In the genomic region with DNA sequence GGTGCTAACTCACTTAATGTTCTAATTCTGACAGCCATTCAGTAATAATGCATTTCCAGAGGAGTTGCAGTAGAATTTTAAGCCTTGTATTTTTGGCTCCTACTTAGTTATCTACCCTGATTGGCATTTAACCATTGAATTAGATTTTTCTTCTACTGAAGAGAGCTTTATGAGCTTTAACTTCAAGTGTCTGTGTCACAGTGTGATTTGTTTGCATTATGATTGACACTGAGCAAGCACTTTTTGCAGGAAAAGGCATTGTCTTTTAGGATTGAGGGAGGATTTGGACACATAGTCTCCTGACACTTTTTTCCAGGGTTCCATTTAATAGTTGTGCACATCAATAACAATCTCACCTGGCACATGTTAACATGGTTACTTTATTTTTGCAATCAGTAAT, we compare ENCODE assay signal across 25 cellular contexts. TPM values are rescaled to one million over a fixed set of nuclear protein-coding genes. Genes with fewer than 3 reads are reported as not detected.
"Had no signal": no experiment of that assay in that cellular context is flagged by ENCODE, and none has a peak within 500 bp of the region (broad histone marks: within the 10 kb centered on the region; RNA-seq: fewer than 3 reads in every experiment).

No MANE protein-coding gene starts in this region.

- H3K9me3 Mint-ChIP-seq: stimulated activated effector memory CD8-positive, alpha-beta T cell treated with anti-CD3 and anti-CD28 coated beads, Interleukin-12 subunit alpha, Interleukin-12 subunit beta, amount 100 ng/mL, for 72 hours had no signal

- H3K36me3 ChIP-seq: heart left ventricle, neutrophil, right lobe of liver, tibial artery, upper lobe of left lung, uterus had no signal

- H3K27ac Mint-ChIP-seq: naive thymus-derived CD4-positive, alpha-beta T cell; nephron progenitor cell; stimulated activated effector memory CD8-positive, alpha-beta T cell treated with anti-CD3 and anti-CD28 coated beads, Interleukin-12 subunit alpha, Interleukin-12 subunit beta, amount 100 ng/mL, for 72 hours had no signal

- H3K4me3 ChIP-seq: dorsolateral prefrontal cortex, heart left ventricle, psoas muscle, right lobe of liver, tibial artery, upper lobe of left lung, uterus had no signal

- H3K4me3 Mint-ChIP-seq: naive thymus-derived CD4-positive, alpha-beta T cell; nephron progenitor cell; stimulated activated effector memory CD8-positive, alpha-beta T cell treated with anti-CD3 and anti-CD28 coated beads, Interleukin-12 subunit alpha, Interleukin-12 subunit beta, amount 100 ng/mL, for 72 hours had no signal

- H3K4me1 Mint-ChIP-seq: nephron progenitor cell; stimulated activated effector memory CD8-positive, alpha-beta T cell treated with anti-CD3 and anti-CD28 coated beads, Interleukin-12 subunit alpha, Interleukin-12 subunit beta, amount 100 ng/mL, for 72 hours had no signal

- FAIRE-seq: endometrium, frontal cortex, islet of Langerhans had no signal

- H3K27me3 ChIP-seq: heart left ventricle, neutrophil, right lobe of liver, tibial artery, upper lobe of left lung, uterus had no signal

- DNase-seq: dorsolateral prefrontal cortex; effector memory CD4-positive, alpha-beta T cell; heart left ventricle; hypothalamus; kidney glomerular epithelial cell; mammary epithelial cell; naive thymus-derived CD4-positive, alpha-beta T cell; nephron progenitor cell; psoas muscle; retina; right lobe of liver; stimulated activated CD4-positive, alpha-beta T cell treated with anti-CD3 and anti-CD28 coated beads, Interleukin-4, amount 100 ng/mL, for 1 hour; stimulated activated CD8-positive, alpha-beta memory T cell treated with anti-CD3 and anti-CD28 coated beads, Interleukin-4, amount 100 ng/mL, for 48 hours; stimulated activated naive CD8-positive, alpha-beta T cell treated with anti-CD3 and anti-CD28 coated beads, Interleukin-15, Interleukin-2, amounts not matched to agents 100 U/mL and 50 U/mL, for 24 hours; tibial artery; upper lobe of left lung; uterus had no signal

- ATAC-seq: esophagus mucosa; heart left ventricle; naive thymus-derived CD4-positive, alpha-beta T cell; psoas muscle; right lobe of liver; stimulated activated effector memory CD8-positive, alpha-beta T cell treated with anti-CD3 and anti-CD28 coated beads, Interleukin-12 subunit alpha, Interleukin-12 subunit beta, amount 100 ng/mL, for 72 hours; stimulated activated naive CD8-positive, alpha-beta T cell treated with anti-CD3 and anti-CD28 coated beads, Interleukin-15, Interleukin-2, amounts not matched to agents 100 U/mL and 50 U/mL, for 24 hours had no signal

RNA-seq across cellular contexts. Expression of gene LYPD6, which starts 26.7 kb away (rescaled TPM):
- total RNA-seq: mesenteric fat pad; mononuclear cell; naive thymus-derived CD4-positive, alpha-beta T cell had no signal
